Comparison of ENCODE assay signal across 8 cellular contexts in the genomic region with DNA sequence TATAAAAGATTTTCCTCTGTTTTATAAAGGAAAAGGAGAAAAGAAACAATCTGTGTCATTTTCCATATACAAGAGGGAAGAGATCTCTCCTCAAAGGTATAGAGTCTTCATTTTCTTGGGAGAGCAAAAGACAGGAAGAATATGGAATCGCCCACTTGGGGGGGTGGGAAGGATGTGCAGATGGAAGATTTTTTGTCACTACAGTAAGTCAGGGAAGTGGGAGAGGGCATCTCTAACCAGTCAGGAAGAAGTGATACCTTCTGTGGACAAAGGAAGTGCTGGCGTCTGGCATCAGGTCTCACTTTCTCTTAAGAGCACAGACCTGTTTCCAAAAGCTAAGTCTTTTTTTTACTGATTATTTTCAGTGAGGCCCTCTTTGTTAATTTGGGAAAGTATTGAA. TPM values are rescaled to one million over a fixed set of nuclear protein-coding genes. Genes with fewer than 3 reads are reported as not detected.
DNase-seq lines count a peak whose midpoint lies in the region; ATAC-seq and TF ChIP-seq lines count a peak whose summit lies in the region.

No MANE protein-coding gene starts in this region.

- H3K9ac ChIP-seq in NT2/D1 (ENCODE audit: insufficient read length, low read depth) (peak overlapping the region; percentile 96), endodermal cell (ENCODE audit: extremely low read depth, low read length, poor library complexity, severe bottlenecking) (peak overlapping the region; percentile 85), parathyroid adenoma (no peak overlapping the region)

- peak overlapping the region; percentile 92 for H3K4me3 Mint-ChIP-seq in endodermal cell

- ATAC-seq in HG03469 (IDR thresholded peaks at IDR 0.05; ENCODE audit: unreplicated experiment) (no peak), HG03457 (IDR thresholded peaks at IDR 0.05; ENCODE audit: unreplicated experiment) (no peak)

- H3K4me2 ChIP-seq in parathyroid adenoma (ENCODE audit: low read length), result peak overlapping the region; percentile 94

- no peaks in the 10 kb centered on the region for H3K4me1 ChIP-seq in NT2/D1 (ENCODE audit: insufficient read depth, insufficient read length)
- peaks cover 4% of the 10 kb centered on the region for H3K4me1 ChIP-seq in endodermal cell (ENCODE audit: control insufficient read depth, insufficient read depth, low read length)
- H3K4me1 ChIP-seq in parathyroid adenoma, result peaks cover 4% of the 10 kb centered on the region

- H3K36me3 ChIP-seq in NT2/D1 (ENCODE audit: insufficient read depth, insufficient read length, low read length), result peaks cover 10% of the 10 kb centered on the region
- H3K36me3 ChIP-seq in endodermal cell (ENCODE audit: control insufficient read depth, insufficient read depth, low read length), result peaks cover 8% of the 10 kb centered on the region
- H3K36me3 ChIP-seq in parathyroid adenoma (ENCODE audit: control insufficient read depth, insufficient read depth, low read length), result no peaks in the 10 kb centered on the region

- H3K36me3 Mint-ChIP-seq in endodermal cell (ENCODE audit: low read depth), result peaks cover 23% of the 10 kb centered on the region

- H3K4me3 ChIP-seq in GM12865 (ENCODE audit: low read depth, low read length) (peak overlapping the region; percentile 71), NT2/D1 (ENCODE audit: insufficient read length, low read depth) (peak overlapping the region; percentile 86), endodermal cell (ENCODE audit: low read length) (peak overlapping the region; percentile 96), parathyroid adenoma (ENCODE audit: low read depth, low read length) (peak overlapping the region; percentile 98)

- H3K9me3 Mint-ChIP-seq in endodermal cell, result no peaks in the 10 kb centered on the region

- 16 to 21% methylated on average over 2 of the region's 2 CpGs for WGBS in endodermal cell (ENCODE audit: insufficient coverage in 1 of 2, insufficient read length in 1 of 2), 2 experiments

- H3K4me1 Mint-ChIP-seq in endodermal cell, result peaks cover 38% of the 10 kb centered on the region

- peak overlapping the region; percentile 96 for H3K27ac Mint-ChIP-seq in endodermal cell

- H3K9me3 ChIP-seq in NT2/D1 (ENCODE audit: insufficient read depth, low read length), result no peaks in the 10 kb centered on the region
- H3K9me3 ChIP-seq in endodermal cell (ENCODE audit: control insufficient read depth, low read length), result no peaks in the 10 kb centered on the region
- H3K9me3 ChIP-seq in parathyroid adenoma (ENCODE audit: control insufficient read depth, low read length), result no peaks in the 10 kb centered on the region

- peaks cover 11% of the 10 kb centered on the region for H3K79me2 ChIP-seq in parathyroid adenoma

- TF ChIP-seq CTCF in GM12865 (IDR thresholded peaks at IDR 0.05; ENCODE audit: insufficient read depth, low read depth, low read length, missing control alignments) (no peak), endodermal cell (conservative IDR thresholded peaks at IDR 0.05) (no peak), parathyroid adenoma (IDR thresholded peaks at IDR 0.05) (no peak)

- no peaks in the 10 kb centered on the region for H3K27me3 ChIP-seq in NT2/D1 (ENCODE audit: insufficient read depth, insufficient read length)
- H3K27me3 ChIP-seq in endodermal cell (ENCODE audit: control insufficient read depth, insufficient read depth, low read length, poor library complexity, severe bottlenecking), result no peaks in the 10 kb centered on the region
- H3K27me3 ChIP-seq in parathyroid adenoma (ENCODE audit: control insufficient read depth, insufficient read depth, low read length), result no peaks in the 10 kb centered on the region

- peak; percentile 33 for DNase-seq in GM12865 (ENCODE audit: low read depth)
- DNase-seq in NT2/D1 (ENCODE audit: low read depth, low spot score), result no peak
- DNase-seq in endodermal cell, result no peak
- DNase-seq in GM19238 (ENCODE audit: insufficient read length, low spot score), result no peak
- no peak for DNase-seq in hepatic stellate cell (ENCODE audit: low spot score)

- no peak overlapping the region for H2AFZ ChIP-seq in parathyroid adenoma

- no peaks in the 10 kb centered on the region for H3K27me3 Mint-ChIP-seq in endodermal cell (ENCODE audit: insufficient read depth)

- H3K27ac ChIP-seq in endodermal cell (ENCODE audit: low read depth, low read length) (no peak overlapping the region), parathyroid adenoma (no peak overlapping the region)

RNA-seq across cellular contexts. Expression of a gene that starts 1.4 kb away (rescaled TPM):
- total RNA-seq in endodermal cell, result 100 to 1,000 TPM; 105 to 131 TPM
- 15.2 TPM for polyA plus RNA-seq in endodermal cell (2013, experiment 1 of 2)
- polyA plus RNA-seq in endodermal cell (2013, experiment 2 of 2), result 15.0 TPM

RNA-seq across cellular contexts. Expression of a gene that starts 5.3 kb away (rescaled TPM):
- 10 to 100 TPM; 31.9 to 43.2 TPM for total RNA-seq in endodermal cell
- polyA plus RNA-seq in endodermal cell (2013, experiment 1 of 2), result 12.8 TPM
- polyA plus RNA-seq in endodermal cell (2013, experiment 2 of 2), result 13.0 TPM
